ENCODE assay signal across 16 cellular contexts in the genomic region with DNA sequence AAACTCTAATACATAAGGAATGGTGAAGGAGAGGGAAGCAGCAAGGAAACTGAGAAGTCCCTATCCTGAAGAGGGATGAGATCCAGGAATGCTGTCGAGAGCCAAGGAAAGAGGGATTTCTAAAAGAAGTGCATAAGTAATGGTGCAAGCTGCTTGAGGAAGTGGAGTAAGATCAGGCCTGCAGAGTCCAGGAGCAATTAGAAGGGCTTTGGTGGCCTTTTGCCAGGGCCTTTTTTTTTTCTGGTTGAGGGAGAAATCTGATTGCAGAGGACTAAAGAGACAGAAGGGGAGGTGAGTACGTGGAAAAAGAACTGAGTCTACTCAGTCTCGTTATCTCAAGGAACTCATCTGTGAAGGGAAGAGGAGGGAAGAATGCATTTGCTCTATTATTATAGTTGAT.
"Had no signal": no experiment of that assay in that cellular context is flagged by ENCODE, and none has a peak within 500 bp of the region (broad histone marks: within the 10 kb centered on the region; RNA-seq: fewer than 3 reads in every experiment).

No MANE protein-coding gene starts in this region.

- H3K36me3 ChIP-seq: cardiac muscle cell, sigmoid colon, upper lobe of right lung had no signal

- H3K4me3 ChIP-seq: cardiac muscle cell, esophagus muscularis mucosa, sigmoid colon, upper lobe of right lung had no signal

- ATAC-seq: naive thymus-derived CD8-positive, alpha-beta T cell; upper lobe of right lung had no signal

- H3K9me3 ChIP-seq: upper lobe of right lung had no signal

- DNase-seq: activated CD4-positive, alpha-beta T cell treated with anti-CD3 and anti-CD28 coated beads for 1 hour; activated CD4-positive, alpha-beta T cell treated with anti-CD3 and anti-CD28 coated beads, Interleukin-2, amount 50 U/mL, for 48 hours; activated gamma-delta T cell treated with Interleukin-2 at 50 U/mL for 16 hours; activated naive CD8-positive, alpha-beta T cell treated with anti-CD3 and anti-CD28 coated beads for 36 hours; amniotic stem cell; dermis blood vessel endothelial cell; effector memory CD4-positive, alpha-beta T cell; mesenchymal stem cell; naive thymus-derived CD8-positive, alpha-beta T cell; nucleus accumbens; sigmoid colon; stimulated activated naive CD4-positive, alpha-beta T cell; SW 1271; upper lobe of right lung had no signal
